1 cellular context compared by ENCODE assay signal in the genomic region with DNA sequence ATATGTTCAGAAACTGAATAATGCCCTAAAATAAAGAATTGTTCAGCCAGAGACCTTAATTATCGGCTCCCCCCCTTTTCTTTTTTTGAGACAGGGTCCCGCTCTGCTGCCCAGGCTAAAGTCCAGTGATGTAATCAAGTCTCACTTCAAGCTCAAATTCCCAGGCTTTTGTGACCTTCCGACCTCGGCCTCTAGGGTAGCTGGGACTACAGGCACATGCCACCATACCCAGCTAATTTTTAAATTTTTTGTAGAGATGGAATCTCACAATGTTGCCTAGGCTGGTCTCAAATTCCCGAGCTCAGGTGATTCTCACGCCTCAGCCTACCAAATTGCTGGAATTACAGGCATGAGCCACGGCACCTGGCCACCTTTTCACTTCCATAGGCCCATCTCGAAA.
TF ChIP-seq lines count a peak whose summit lies in the region.

No MANE protein-coding gene starts in this region.

TF ChIP-seq in HepG2, 621 proteins besides CTCF, POLR2A, EP300 and RAD21:
- TF ChIP-seq NR2F6 (IDR thresholded peaks at IDR 0.05) (0 out of 2 replicates have a peak, but pooled peaks have one; percentile 26), NR2F6 (CRISPR knock-in tag; IDR thresholded peaks at IDR 0.05) (no peak)
- TF ChIP-seq, protein P1, sequence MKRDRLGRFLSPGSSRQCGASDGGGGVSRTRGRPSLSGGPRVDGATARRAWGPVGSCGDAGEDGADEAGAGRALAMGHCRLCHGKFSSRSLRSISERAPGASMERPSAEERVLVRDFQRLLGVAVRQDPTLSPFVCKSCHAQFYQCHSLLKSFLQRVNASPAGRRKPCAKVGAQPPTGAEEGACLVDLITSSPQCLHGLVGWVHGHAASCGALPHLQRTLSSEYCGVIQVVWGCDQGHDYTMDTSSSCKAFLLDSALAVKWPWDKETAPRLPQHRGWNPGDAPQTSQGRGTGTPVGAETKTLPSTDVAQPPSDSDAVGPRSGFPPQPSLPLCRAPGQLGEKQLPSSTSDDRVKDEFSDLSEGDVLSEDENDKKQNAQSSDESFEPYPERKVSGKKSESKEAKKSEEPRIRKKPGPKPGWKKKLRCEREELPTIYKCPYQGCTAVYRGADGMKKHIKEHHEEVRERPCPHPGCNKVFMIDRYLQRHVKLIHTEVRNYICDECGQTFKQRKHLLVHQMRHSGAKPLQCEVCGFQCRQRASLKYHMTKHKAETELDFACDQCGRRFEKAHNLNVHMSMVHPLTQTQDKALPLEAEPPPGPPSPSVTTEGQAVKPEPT (CRISPR knock-in tag; IDR thresholded peaks at IDR 0.05; ENCODE audit: low read depth), result no peak
TF ChIP-seq in HepG2: peak in this region for 1.
